In genomic region chr10:93435621-93436385, GRCh38 we compare ENCODE assay signal across 2 cellular contexts.
TF ChIP-seq lines count a peak whose summit lies in the region.

No MANE protein-coding gene starts in this region.

TF ChIP-seq in GM12878, 131 proteins besides CTCF, POLR2A, EP300 and RAD21:
- TF ChIP-seq SRF (IDR thresholded peaks at IDR 0.05; ENCODE audit: low read depth in 2 of 2, low read length in 2 of 2) (peak; percentile 53 to 72), WRNIP1 (IDR thresholded peaks at IDR 0.05; ENCODE audit: borderline replicate concordance, low read depth, low read length) (no peak)
TF ChIP-seq in GM12878: peak in this region for 1.

TF ChIP-seq in liver, 16 proteins besides CTCF, POLR2A, EP300 and RAD21:
- TF ChIP-seq GABPA (IDR thresholded peaks at IDR 0.05 in 1 of 2, conservative IDR thresholded peaks at IDR 0.05 in 1 of 2) (no peak), HNF4A (conservative IDR thresholded peaks at IDR 0.05) (no peak), SP1 (IDR thresholded peaks at IDR 0.05) (no peak), REST (IDR thresholded peaks at IDR 0.05) (no peak), ZBTB33 (IDR thresholded peaks at IDR 0.05) (no peak), JUND (IDR thresholded peaks at IDR 0.05) (no peak), RXRA (IDR thresholded peaks at IDR 0.05) (no peak), FOXA1 (IDR thresholded peaks at IDR 0.05) (no peak), NR2F2 (IDR thresholded peaks at IDR 0.05) (no peak), FOXA2 (IDR thresholded peaks at IDR 0.05) (no peak), ATF3 (IDR thresholded peaks at IDR 0.05) (no peak), TAF1 (conservative IDR thresholded peaks at IDR 0.05) (no peak)
